Comparison of ENCODE assay signal across 1 cellular context in genomic region chr13:110915057-110915873, GRCh38.
TF ChIP-seq lines count a peak whose summit lies in the region.

ANKRD10 (minus strand) TSS chr13:110915069; CDS start chr13:110914934, 135 bp downstream.

TF ChIP-seq in K562, 482 proteins besides CTCF, POLR2A, EP300 and RAD21 (continued from another document and continues in another):
- TF ChIP-seq TRIM25 (IDR thresholded peaks at IDR 0.05; ENCODE audit: borderline replicate concordance) (no peak), PML (IDR thresholded peaks at IDR 0.05; ENCODE audit: low read length) (no peak; the same call in 1 of the 2 replicates), AFF1 (IDR thresholded peaks at IDR 0.05; ENCODE audit: low read depth in 1 of 2, partially characterized antibody in 2 of 2) (no peak), FOSL1 (tag; conservative IDR thresholded peaks at IDR 0.05) (peak; percentile 9; the same call in 1 of the 2 replicates), EGR1 (conservative IDR thresholded peaks at IDR 0.05) (0 out of 2 replicates have a peak, but pooled peaks have one; percentile 14), TCF7L2 (IDR thresholded peaks at IDR 0.05; ENCODE audit: low read depth, low read length) (no peak), GMEB1 (CRISPR knock-in tag; IDR thresholded peaks at IDR 0.05) (no peak), ESRRB (CRISPR knock-in tag; IDR thresholded peaks at IDR 0.05; ENCODE audit: borderline replicate concordance) (no peak), ID3 (CRISPR knock-in tag; IDR thresholded peaks at IDR 0.05) (no peak), ID3 (tag; IDR thresholded peaks at IDR 0.05) (no peak), THRB (CRISPR knock-in tag; conservative IDR thresholded peaks at IDR 0.05) (no peak), ZNF584 (CRISPR knock-in tag; IDR thresholded peaks at IDR 0.05; ENCODE audit: low read depth) (no peak), ETS2 (tag; IDR thresholded peaks at IDR 0.05; ENCODE audit: borderline replicate concordance, poor library complexity, severe bottlenecking) (no peak), FOXJ3 (CRISPR knock-in tag; IDR thresholded peaks at IDR 0.05) (no peak), CREM (IDR thresholded peaks at IDR 0.05; ENCODE audit: low read depth) (peak; percentile 14; the same call in 1 of the 2 replicates), E2F8 (IDR thresholded peaks at IDR 0.05; ENCODE audit: low read depth, partially characterized antibody) (no peak), C11orf30 (IDR thresholded peaks at IDR 0.05; ENCODE audit: low read depth) (no peak), ZNF121 (CRISPR knock-in tag; conservative IDR thresholded peaks at IDR 0.05) (no peak), TFAP4 (CRISPR knock-in tag; IDR thresholded peaks at IDR 0.05; ENCODE audit: borderline replicate concordance) (peak; percentile 84), ZNF239 (CRISPR knock-in tag; IDR thresholded peaks at IDR 0.05) (no peak), MITF (IDR thresholded peaks at IDR 0.05) (no peak), PURB (CRISPR knock-in tag; IDR thresholded peaks at IDR 0.05; ENCODE audit: low read depth) (no peak), CUX1 (CRISPR knock-in tag; IDR thresholded peaks at IDR 0.05) (no peak), TCF3 (CRISPR knock-in tag; IDR thresholded peaks at IDR 0.05) (no peak), NCOA1 (IDR thresholded peaks at IDR 0.05; ENCODE audit: low read depth) (no peak), CTCFL (IDR thresholded peaks at IDR 0.05; ENCODE audit: borderline replicate concordance, insufficient read depth, low read depth, low read length, poor library complexity, severe bottlenecking) (peak; percentile 77), VEZF1 (CRISPR knock-in tag; IDR thresholded peaks at IDR 0.05) (peak; percentile 79), ELF1 (tag; IDR thresholded peaks at IDR 0.05) (peak; percentile 61; the same call in 1 of the 2 replicates)
